Comparison of ENCODE assay signal across 24 cellular contexts in the genomic region with DNA sequence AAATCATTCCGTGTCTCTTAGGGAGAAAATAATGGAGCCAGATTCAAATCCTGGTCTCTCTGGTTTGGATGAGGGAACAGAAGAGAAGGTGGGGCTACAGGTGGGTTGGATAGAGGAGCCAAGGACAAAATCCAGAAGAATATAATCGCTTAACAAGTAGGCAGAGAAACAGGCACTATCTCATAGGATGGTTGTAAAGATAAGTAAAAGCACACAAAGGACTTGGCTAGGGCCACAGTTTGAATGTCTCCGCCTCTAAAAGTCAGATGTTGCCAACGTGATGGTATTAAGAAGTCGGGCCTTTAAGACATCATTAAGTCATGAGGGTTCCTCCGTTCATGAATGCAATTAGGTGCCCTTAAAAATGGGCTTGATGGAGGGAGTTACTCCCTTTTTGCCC.
"Had no signal": no experiment of that assay in that cellular context is flagged by ENCODE, and none has a peak within 500 bp of the region (broad histone marks: within the 10 kb centered on the region; RNA-seq: fewer than 3 reads in every experiment).

No MANE protein-coding gene starts in this region.

- H3K4me3 ChIP-seq: MG63, SJSA1 had no signal

- H3K36me3 ChIP-seq: MG63, SJSA1 had no signal

- DNase-seq: activated CD4-positive, alpha-beta memory T cell treated with anti-CD3 and anti-CD28 coated beads for 36 hours; activated CD4-positive, alpha-beta T cell treated with anti-CD3 and anti-CD28 coated beads for 1 hour; activated CD4-positive, alpha-beta T cell treated with anti-CD3 and anti-CD28 coated beads, Interleukin-2, amount 10 ng/mL, durations not matched to agents 24 days and 14 days; activated CD8-positive, alpha-beta memory T cell treated with anti-CD3 and anti-CD28 coated beads for 24 hours; activated effector memory CD4-positive, alpha-beta T cell treated with anti-CD3 and anti-CD28 coated beads, Interleukin-2, amount 50 U/mL, for 16 hours; activated naive CD4-positive, alpha-beta T cell treated with Interleukin-2 at 50 U/mL for 16 hours; activated naive CD8-positive, alpha-beta T cell treated with anti-CD3 and anti-CD28 coated beads, Interleukin-2, amount 50 U/mL, for 24 hours; activated T-cell treated with anti-CD3 and anti-CD28 coated beads, Interleukin-2, amount 50 U/mL, for 4 hours; amniotic stem cell; KG1; MG63; MV-4-11; NCI-H1092 treated with DMSO at 0.1 percent for 48 hours; NCI-H1417 treated with DMSO at 0.1 percent for 48 hours; NCI-H1694; NCI-H2081 treated with DMSO at 0.1 percent for 48 hours; NCI-H446; NCI-H524; PC-3; SHP77; T-helper 9 cell had no signal

- H3K27me3 ChIP-seq: MG63, SJSA1 had no signal

- H3K27ac ChIP-seq: SJSA1 had no signal

- ATAC-seq: activated naive CD4-positive, alpha-beta T cell treated with anti-CD3 and anti-CD28 coated beads, Interleukin-2, amount 50 U/mL, for 72 hours; activated naive CD8-positive, alpha-beta T cell treated with anti-CD3 and anti-CD28 coated beads, Interleukin-2, amount 50 U/mL, for 24 hours; activated T-cell treated with anti-CD3 and anti-CD28 coated beads, Interleukin-2, amount 50 U/mL, for 4 hours; PC-3; WTC11 had no signal

- H3K9me3 ChIP-seq: MG63, SJSA1 had no signal
